Comparison of ENCODE assay signal across 6 cellular contexts in genomic region chr19:42280761-42281174, GRCh38. TPM values are rescaled to one million over a fixed set of nuclear protein-coding genes. Genes with fewer than 3 reads are reported as not detected.
DNase-seq lines count a peak whose midpoint lies in the region; TF ChIP-seq lines count a peak whose summit lies in the region.

No MANE protein-coding gene starts in this region.

- TF ChIP-seq CTCF in RWPE1 (conservative IDR thresholded peaks at IDR 0.05; ENCODE audit: low read depth) (no peak), transverse colon (IDR thresholded peaks at IDR 0.05) (no peak)

- H3K4me1 ChIP-seq in transverse colon = peaks cover 54 to 82% (median 70%) of the 10 kb centered on the region in 4 donors

- WGBS in transverse colon (ENCODE audit: low coverage in 1 of 2), 2 donors = 0% methylated on average over 24 of the region's 27 CpGs; no CpG with 5 or more reads in 1 of the 2 donors

- intact Hi-C loops in transverse colon (cut with DNase I; ENCODE audit: low total_unique reads) = no loop called here

- DNase-seq in COLO829 (ENCODE audit: low spot score) = peak; percentile 52
- DNase-seq in RWPE1 (ENCODE audit: low spot score) = peak; percentile 59
- DNase-seq in hypothalamus (lab: John Stamatoyannopoulos, UW) = peak in 37 of 51 donors; percentile 38 to 90 (median 72)
- peak; percentile 49 for DNase-seq in transverse colon
- no peak for DNase-seq in NAMALWA (ENCODE audit: low spot score)
- no peak for DNase-seq in central memory CD4-positive, alpha-beta T cell

- no peak for TF ChIP-seq EP300 in transverse colon (IDR thresholded peaks at IDR 0.05; ENCODE audit: low read depth)

- CTCF ChIA-PET in RWPE1 (lab: Yijun Ruan, JAX) = interaction anchor here (0.7 to 2.4 kb wide), 5 partner anchors 10 to 65 kb away, joined by 3 to 15 read pairs (median 6); no protein-coding TSS in a partner anchor

- H3K4me3 ChIP-seq in transverse colon = peak overlapping the region; percentile 50 to 89 (median 84)

- in situ Hi-C loops in transverse colon (cut with MboI; ENCODE audit: low pct_ligation_motif_present in 1 of 4, low pct_unique_long_range_greater_than_20kb in 1 of 4, low sequenced_read_pairs in 3 of 4) = no loop called here

- no peak for TF ChIP-seq POLR2A in transverse colon (IDR thresholded peaks at IDR 0.05)

- no peaks in the 10 kb centered on the region for H3K27me3 ChIP-seq in transverse colon

- H3K36me3 ChIP-seq in transverse colon = no peaks in the 10 kb centered on the region

- no peaks in the 10 kb centered on the region for H3K9me3 ChIP-seq in transverse colon

- POLR2A ChIA-PET in RWPE1 (lab: Yijun Ruan, JAX; ENCODE audit: low non-redundant PET) = interaction anchor here (2.2 kb wide), 1 partner anchor 34 kb away, joined by 5 read pairs; no protein-coding TSS in a partner anchor

- H3K27ac ChIP-seq in RWPE1 = peak overlapping the region; percentile 100
- peak overlapping the region; percentile 91 to 99 (median 92) for H3K27ac ChIP-seq in transverse colon

RNA-seq across cellular contexts. Expression of gene CIC, which starts 11.7 kb away (rescaled TPM):
- 10 to 100 TPM; 35.1 to 96.5 (median 43.6) TPM for total RNA-seq in transverse colon

RNA-seq across cellular contexts. Expression of gene PRR19, which starts 21.2 kb away (rescaled TPM):
- under 1 TPM in 2 of 4 donors, not detected in 2; 0.41 to 0.79 TPM for total RNA-seq in transverse colon

RNA-seq across cellular contexts. Expression of gene PAFAH1B3, which starts 21.7 kb away (rescaled TPM):
- 10 to 100 TPM in 3 of 4 donors, not detected in 1; 16.7 to 35.2 (median 24.4) TPM for total RNA-seq in transverse colon

RNA-seq across cellular contexts. Expression of gene ERF, which starts 25.8 kb away (rescaled TPM):
- 10 to 100 TPM; 20.9 to 67.3 (median 30.5) TPM for total RNA-seq in transverse colon

RNA-seq across cellular contexts. Expression of gene TMEM145, which starts 32.3 kb away (rescaled TPM):
- not detected for total RNA-seq in transverse colon

Comparison
In these comparisons a context has a peak if more than half of its experiments do, and no peak if none do; other contexts are left out.
1. DNase-seq: peak in COLO829 (single experiment), RWPE1 (single experiment), hypothalamus (37 of 51) and transverse colon (single experiment); none in NAMALWA (single experiment) and central memory CD4-positive, alpha-beta T cell (single experiment).